ENCODE assay signal across 9 cellular contexts in the genomic region with DNA sequence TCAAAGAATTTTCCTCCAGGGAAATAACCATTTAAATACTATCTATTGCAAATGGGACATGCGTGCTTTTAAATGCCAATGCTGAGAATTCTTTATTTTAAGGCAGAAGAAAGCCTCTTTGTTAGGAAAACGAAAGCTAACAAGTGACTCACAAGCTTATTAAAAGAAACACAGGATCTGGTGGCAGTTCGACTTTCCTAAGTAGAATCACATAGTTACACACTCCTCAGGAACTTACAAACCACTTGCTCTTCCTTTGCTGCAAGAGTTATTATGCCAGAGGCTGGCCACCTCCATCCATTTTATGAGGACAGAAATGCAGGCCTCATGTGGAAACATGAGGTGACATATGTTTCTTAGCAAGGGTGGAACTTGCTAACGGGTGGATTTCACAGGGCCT.
A peak's percentile ranks its signal among the peaks of the same experiment; 100 is the strongest.
DNase-seq lines count a peak whose midpoint lies in the region; ATAC-seq and TF ChIP-seq lines count a peak whose summit lies in the region.
"Had no signal": no experiment of that assay in that cellular context is flagged by ENCODE, and none has a peak within 500 bp of the region (broad histone marks: within the 10 kb centered on the region; RNA-seq: fewer than 3 reads in every experiment).

No MANE protein-coding gene starts in this region.

- intact Hi-C loops in activated T-helper 1 cell treated with anti-CD3 and anti-CD28 coated beads, Interleukin-12 subunit alpha, Interleukin-12 subunit beta, Interleukin-2, Interleukin-4 antibody, amounts not matched to agents 30 ng/mL and 10 ng/mL and 1 ng/mL, durations not matched to agents 14 hours and 24 hours and 36 hours (cut with micrococcal nuclease): no loop called here

- H3K9me3 Mint-ChIP-seq in activated T-cell treated with anti-CD3 and anti-CD28 coated beads, Interleukin-2, amount 50 U/mL, for 24 hours: peaks cover 4% of the 10 kb centered on the region
- H3K9me3 Mint-ChIP-seq in activated T-helper 1 cell treated with anti-CD3 and anti-CD28 coated beads, Interleukin-12 subunit alpha, Interleukin-12 subunit beta, Interleukin-2, Interleukin-4 antibody, amounts not matched to agents 30 ng/mL and 10 ng/mL and 1 ng/mL, durations not matched to agents 14 hours and 24 hours and 36 hours: peaks cover 5% of the 10 kb centered on the region

- no peak for DNase-seq in activated T-cell treated with anti-CD3 and anti-CD28 coated beads, Interleukin-2, amount 50 U/mL, for 24 hours
- DNase-seq in activated T-cell treated with anti-CD3 and anti-CD28 coated beads for 4 hours (no peak), right atrium auricular region (ENCODE audit: low spot score) (no peak), NAMALWA (ENCODE audit: low spot score) (no peak), GM13976 (ENCODE audit: low spot score) (no peak)
- DNase-seq in activated T-helper 1 cell treated with anti-CD3 and anti-CD28 coated beads, Interleukin-12 subunit alpha, Interleukin-12 subunit beta, Interleukin-2, Interleukin-4 antibody, amounts not matched to agents 30 ng/mL and 10 ng/mL and 1 ng/mL, durations not matched to agents 14 hours and 24 hours and 36 hours (ENCODE audit: low spot score): no peak
- DNase-seq: erythroblast had no signal

- ATAC-seq in HG03460 (IDR thresholded peaks at IDR 0.05; ENCODE audit: unreplicated experiment): no peak

- no peak overlapping the region for H3K4me3 ChIP-seq in right atrium auricular region

- H3K4me3 Mint-ChIP-seq in activated T-cell treated with anti-CD3 and anti-CD28 coated beads, Interleukin-2, amount 50 U/mL, for 24 hours: no peak overlapping the region
- no peak overlapping the region for H3K4me3 Mint-ChIP-seq in activated T-helper 1 cell treated with anti-CD3 and anti-CD28 coated beads, Interleukin-12 subunit alpha, Interleukin-12 subunit beta, Interleukin-2, Interleukin-4 antibody, amounts not matched to agents 30 ng/mL and 10 ng/mL and 1 ng/mL, durations not matched to agents 14 hours and 24 hours and 36 hours

- in situ Hi-C loops in GM13976 (cut with MboI; ENCODE audit: low sequenced_read_pairs, unreplicated experiment): no loop called here

- no peaks in the 10 kb centered on the region for H3K27me3 ChIP-seq in right atrium auricular region

- H3K9me3 ChIP-seq in right atrium auricular region: no peaks in the 10 kb centered on the region

- H3K27ac ChIP-seq in right atrium auricular region (peak overlapping the region; percentile 50), temporal lobe (ENCODE audit: low read depth, low read length) (peak overlapping the region; percentile 79)

- H3K36me3 ChIP-seq in right atrium auricular region: no peaks in the 10 kb centered on the region

- TF ChIP-seq CTCF in right atrium auricular region (IDR thresholded peaks at IDR 0.05) (no peak), GM13976 (IDR thresholded peaks at IDR 0.05; ENCODE audit: borderline replicate concordance, control extremely low read depth, extremely low read depth, insufficient read depth, missing control alignments) (no peak)

- H3K4me1 ChIP-seq in right atrium auricular region: peaks cover 0 to 8% of the 10 kb centered on the region in 2 donors

- H3K4me1 Mint-ChIP-seq in activated T-cell treated with anti-CD3 and anti-CD28 coated beads, Interleukin-2, amount 50 U/mL, for 24 hours (ENCODE audit: low read depth): peaks cover 45% of the 10 kb centered on the region
- H3K4me1 Mint-ChIP-seq in activated T-helper 1 cell treated with anti-CD3 and anti-CD28 coated beads, Interleukin-12 subunit alpha, Interleukin-12 subunit beta, Interleukin-2, Interleukin-4 antibody, amounts not matched to agents 30 ng/mL and 10 ng/mL and 1 ng/mL, durations not matched to agents 14 hours and 24 hours and 36 hours (ENCODE audit: low read depth): peaks cover 54% of the 10 kb centered on the region

- no peaks in the 10 kb centered on the region for H3K27me3 Mint-ChIP-seq in activated T-cell treated with anti-CD3 and anti-CD28 coated beads, Interleukin-2, amount 50 U/mL, for 24 hours
- H3K27me3 Mint-ChIP-seq in activated T-helper 1 cell treated with anti-CD3 and anti-CD28 coated beads, Interleukin-12 subunit alpha, Interleukin-12 subunit beta, Interleukin-2, Interleukin-4 antibody, amounts not matched to agents 30 ng/mL and 10 ng/mL and 1 ng/mL, durations not matched to agents 14 hours and 24 hours and 36 hours (ENCODE audit: insufficient read depth): peaks cover 5% of the 10 kb centered on the region

- H3K27ac Mint-ChIP-seq in activated T-cell treated with anti-CD3 and anti-CD28 coated beads, Interleukin-2, amount 50 U/mL, for 24 hours: peak overlapping the region; percentile 35
- H3K27ac Mint-ChIP-seq in activated T-helper 1 cell treated with anti-CD3 and anti-CD28 coated beads, Interleukin-12 subunit alpha, Interleukin-12 subunit beta, Interleukin-2, Interleukin-4 antibody, amounts not matched to agents 30 ng/mL and 10 ng/mL and 1 ng/mL, durations not matched to agents 14 hours and 24 hours and 36 hours: peak overlapping the region; percentile 29

- H3K36me3 Mint-ChIP-seq in activated T-cell treated with anti-CD3 and anti-CD28 coated beads, Interleukin-2, amount 50 U/mL, for 24 hours (ENCODE audit: low read depth): no peaks in the 10 kb centered on the region
- H3K36me3 Mint-ChIP-seq in activated T-helper 1 cell treated with anti-CD3 and anti-CD28 coated beads, Interleukin-12 subunit alpha, Interleukin-12 subunit beta, Interleukin-2, Interleukin-4 antibody, amounts not matched to agents 30 ng/mL and 10 ng/mL and 1 ng/mL, durations not matched to agents 14 hours and 24 hours and 36 hours (ENCODE audit: low read depth): peaks cover 2% of the 10 kb centered on the region
